In genomic region chr15:57580428-57580827, GRCh38 we compare ENCODE assay signal across 17 cellular contexts.
"Had no signal": no experiment of that assay in that cellular context is flagged by ENCODE, and none has a peak within 500 bp of the region (broad histone marks: within the 10 kb centered on the region; RNA-seq: fewer than 3 reads in every experiment).

No MANE protein-coding gene starts in this region.

- H3K27ac Mint-ChIP-seq: effector memory CD8-positive, alpha-beta T cell; nephron progenitor cell had no signal

- H3K9me3 ChIP-seq: neutrophil, uterus had no signal

- H3K4me3 Mint-ChIP-seq: dendritic cell treated with granulocyte-macrophage colony-stimulating factor and Interleukin-4, amounts not matched to agents 40 ng/mL and 50 ng/mL, for 4 days; effector memory CD8-positive, alpha-beta T cell; naive thymus-derived CD4-positive, alpha-beta T cell; nephron progenitor cell had no signal

- ATAC-seq: effector memory CD8-positive, alpha-beta T cell; naive thymus-derived CD4-positive, alpha-beta T cell; right cardiac atrium had no signal

- H3K27me3 ChIP-seq: uterus had no signal

- DNase-seq: effector memory CD8-positive, alpha-beta T cell; esophagus squamous epithelium; foreskin melanocyte; head of caudate nucleus; hippocampal formation; kidney glomerular epithelial cell; mammary epithelial cell; naive thymus-derived CD4-positive, alpha-beta T cell; nephron progenitor cell; right cardiac atrium; stimulated activated CD4-positive, alpha-beta T cell treated with anti-CD3 and anti-CD28 coated beads, Interleukin-2, amount 100 ng/mL, for 48 hours; stimulated activated naive CD4-positive, alpha-beta T cell treated with Interleukin-2 at 50 U/mL for 16 hours; trophoblast cell; uterus had no signal

- H3K4me3 ChIP-seq: esophagus squamous epithelium, smooth muscle cell, uterus had no signal

- H3K27ac ChIP-seq: esophagus squamous epithelium, neutrophil, uterus had no signal

- H3K36me3 ChIP-seq: esophagus squamous epithelium, neutrophil, uterus had no signal
